Comparison of ENCODE assay signal across 7 cellular contexts in the genomic region with DNA sequence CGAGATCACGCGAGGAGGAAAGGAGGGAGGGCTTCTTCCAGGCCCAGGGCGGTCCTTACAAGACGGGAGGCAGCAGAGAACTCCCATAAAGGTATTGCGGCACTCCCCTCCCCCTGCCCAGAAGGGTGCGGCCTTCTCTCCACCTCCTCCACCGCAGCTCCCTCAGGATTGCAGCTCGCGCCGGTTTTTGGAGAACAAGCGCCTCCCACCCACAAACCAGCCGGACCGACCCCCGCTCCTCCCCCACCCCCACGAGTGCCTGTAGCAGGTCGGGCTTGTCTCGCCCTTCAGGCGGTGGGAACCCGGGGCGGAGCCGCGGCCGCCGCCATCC. TPM values are rescaled to one million over a fixed set of nuclear protein-coding genes. Genes with fewer than 3 reads are reported as not detected.
DNase-seq lines count a peak whose midpoint lies in the region; ATAC-seq, FAIRE-seq and TF ChIP-seq lines count a peak whose summit lies in the region.

No MANE protein-coding gene starts in this region.

- H3K9me3 ChIP-seq in SJCRH30 (replicated peaks), result no peaks in the 10 kb centered on the region
- no peaks in the 10 kb centered on the region for H3K9me3 ChIP-seq in K562 (replicated peaks; ENCODE audit: control insufficient read depth, insufficient read depth, low read depth, low read length)
- no peaks in the 10 kb centered on the region for H3K9me3 ChIP-seq in iPS-18a (ENCODE audit: control insufficient read depth, low read depth, low read length)
- H3K9me3 ChIP-seq in smooth muscle cell (replicated peaks; ENCODE audit: low read depth), result no peaks in the 10 kb centered on the region

- TF ChIP-seq POLR2A in H54 (IDR thresholded peaks at IDR 0.05; ENCODE audit: low read depth, low read length) (peak; percentile 30), K562 (conservative IDR thresholded peaks at IDR 0.05) (peak; percentile 71)

- no peaks in the 10 kb centered on the region for H3K9me1 ChIP-seq in K562 (ENCODE audit: control insufficient read depth, insufficient read depth, low read length)

- in situ Hi-C loops in K562 (cut with MboI), result no loop called here

- BruUV-seq in K562 (replicated peaks; lab: Mats Ljungman, UMichigan), result no TSS peak

- no peak for TF ChIP-seq EP300 in K562 (IDR thresholded peaks at IDR 0.05; ENCODE audit: low read length)

- H3K9ac ChIP-seq in K562 (ENCODE audit: insufficient read depth in 1 of 2, low read depth in 2 of 2, low read length in 2 of 2), result peak overlapping the region; percentile 93 to 97
- peak overlapping the region; percentile 95 for H3K9ac ChIP-seq in iPS-18a (ENCODE audit: low read length)
- peak overlapping the region; percentile 95 for H3K9ac ChIP-seq in smooth muscle cell (ENCODE audit: low read depth)

- peak; percentile 72 for DNase-seq in GM10266 (ENCODE audit: extremely low spot score)
- peak; percentile 80 for DNase-seq in H54 (ENCODE audit: insufficient read length, low spot score)
- DNase-seq in Kasumi-1 (lab: John Stamatoyannopoulos, UW), result peak; percentile 70 to 79
- DNase-seq in SJCRH30, result peak; percentile 92 to 94
- peak; percentile 84 to 97 (median 86) for DNase-seq in K562 (ENCODE audit: extremely low read depth in 1 of 4, low spot score in 3 of 4)
- no peak for DNase-seq in smooth muscle cell (lab: John Stamatoyannopoulos, UW; ENCODE audit: unreplicated experiment)

- H4K20me1 ChIP-seq in K562 (replicated peaks; ENCODE audit: control insufficient read depth, insufficient read depth, low read length) (peaks cover 44% of the 10 kb centered on the region), smooth muscle cell (ENCODE audit: low read depth) (peaks cover 79% of the 10 kb centered on the region)

- 1% methylated on average over 21 of the region's 25 CpGs for WGBS in K562 (ENCODE audit: insufficient coverage, low coverage, missing lambda C conversion rate)
- 1% methylated on average over 16 of the region's 25 CpGs for WGBS in smooth muscle cell (ENCODE audit: low lambda C conversion rate)

- H3K4me2 ChIP-seq in K562 (ENCODE audit: insufficient read depth, low read length) (peak overlapping the region; percentile 83), smooth muscle cell (peak overlapping the region; percentile 89)

- H2AFZ ChIP-seq in K562 (ENCODE audit: low read depth, low read length) (peak overlapping the region; percentile 57; the same call in 1 of the 2 replicates), smooth muscle cell (ENCODE audit: low read depth) (no peak overlapping the region)

- FAIRE-seq in H54 (lab: Jason Lieb, UNC) (peak; percentile 89), K562 (lab: Jason Lieb, UNC) (peak; percentile 97)

- H3K4me1 ChIP-seq in SJCRH30 (peaks cover 20% of the 10 kb centered on the region), K562 (replicated peaks in 1 of 2; ENCODE audit: control insufficient read depth in 2 of 2, insufficient read depth in 2 of 2, low read length in 2 of 2) (peaks cover 0 to 27% of the 10 kb centered on the region in 2 experiments; a peak in 4 of 5 replicates), iPS-18a (ENCODE audit: control insufficient read depth, low read depth, low read length) (peaks cover 28% of the 10 kb centered on the region), smooth muscle cell (ENCODE audit: low read depth) (peaks cover 46% of the 10 kb centered on the region)

- H3K36me3 ChIP-seq in SJCRH30, result peaks cover 33% of the 10 kb centered on the region
- H3K36me3 ChIP-seq in K562 (ENCODE audit: control insufficient read depth, insufficient read depth, low read length), result peaks cover 49% of the 10 kb centered on the region
- peaks cover 44% of the 10 kb centered on the region for H3K36me3 ChIP-seq in iPS-18a (ENCODE audit: control insufficient read depth, low read depth, low read length)
- H3K36me3 ChIP-seq in smooth muscle cell (ENCODE audit: low read depth), result peaks cover 2% of the 10 kb centered on the region

- CTCF ChIA-PET in K562 (lab: Yijun Ruan, JAX; ENCODE audit: low intra/inter-chr PET ratio), result no interaction called here

- peaks cover 88% of the 10 kb centered on the region for H3K79me2 ChIP-seq in K562 (ENCODE audit: control insufficient read depth, insufficient read depth, low read length)
- H3K79me2 ChIP-seq in smooth muscle cell (ENCODE audit: low read depth), result peaks cover 84% of the 10 kb centered on the region

- ATAC-seq in K562, result peak; percentile 72

- intact Hi-C loops in K562 (cut with micrococcal nuclease), result loop anchor here (1.0 to 5.0 kb wide), 3 partner anchors 26 to 251 kb away; a partner anchor contains a TSS

- H3K4me3 ChIP-seq in SJCRH30, result peak overlapping the region; percentile 88
- peak overlapping the region; percentile 74 for H3K4me3 ChIP-seq in K562
- peak overlapping the region; percentile 97 for H3K4me3 ChIP-seq in iPS-18a (ENCODE audit: low read length)
- H3K4me3 ChIP-seq in smooth muscle cell, result peak overlapping the region; percentile 78

- no peak for TF ChIP-seq RAD21 in K562 (CRISPR knock-in tag; conservative IDR thresholded peaks at IDR 0.05 in 1 of 2, IDR thresholded peaks at IDR 0.05 in 1 of 2)

- TF ChIP-seq CTCF in GM10266 (IDR thresholded peaks at IDR 0.05; ENCODE audit: control insufficient read depth, insufficient read depth, low read depth, missing control alignments) (no peak), K562 (IDR thresholded peaks at IDR 0.05 in 2 of 3, conservative IDR thresholded peaks at IDR 0.05 in 1 of 3; ENCODE audit: insufficient read depth in 2 of 3, low read depth in 1 of 3, low read length in 3 of 3) (no peak), smooth muscle cell (IDR thresholded peaks at IDR 0.05; ENCODE audit: borderline replicate concordance, insufficient read depth, poor library complexity, severe bottlenecking) (no peak)

- POLR2A ChIA-PET in K562 (lab: Yijun Ruan, JAX), result interaction anchor here (0.5 to 7.7 kb wide), 40 partner anchors 8 to 1732 kb away, joined by 3 to 150 read pairs (median 4); a partner anchor contains a TSS

- no peaks in the 10 kb centered on the region for H3K27me3 ChIP-seq in SJCRH30
- no peaks in the 10 kb centered on the region for H3K27me3 ChIP-seq in K562 (ENCODE audit: control insufficient read depth in 2 of 2, insufficient read depth in 2 of 2, low read length in 2 of 2)
- H3K27me3 ChIP-seq in iPS-18a (ENCODE audit: control insufficient read depth, insufficient read depth, low read length), result no peaks in the 10 kb centered on the region
- no peaks in the 10 kb centered on the region for H3K27me3 ChIP-seq in smooth muscle cell (ENCODE audit: low read depth)

- H3K27ac ChIP-seq in SJCRH30 (peak overlapping the region; percentile 93), K562 (ENCODE audit: extremely low read depth, low read depth, low read length) (peak overlapping the region; percentile 96), iPS-18a (ENCODE audit: low read length) (peak overlapping the region; percentile 67), smooth muscle cell (ENCODE audit: low read depth) (peak overlapping the region; percentile 98)

- H3F3A ChIP-seq in smooth muscle cell (ENCODE audit: low read depth), result peaks cover 32% of the 10 kb centered on the region

TF ChIP-seq in K562, 482 proteins besides CTCF, POLR2A, EP300 and RAD21 (continues in another document):
- TF ChIP-seq SIN3A (IDR thresholded peaks at IDR 0.05; ENCODE audit: borderline replicate concordance in 2 of 2, control insufficient read depth in 1 of 2, low read depth in 2 of 2, low read length in 2 of 2), result no peak
- TF ChIP-seq CEBPB (tag; IDR thresholded peaks at IDR 0.05), result peak; percentile 89
- peak; percentile 16; the same call in 1 of the 2 replicates for TF ChIP-seq CBX1 (IDR thresholded peaks at IDR 0.05; ENCODE audit: low read depth)

RNA-seq across cellular contexts. Expression of a gene that starts 1.1 kb away (rescaled TPM):
- total RNA-seq in SJCRH30 (2014; rRNA removed; shearing (Covaris generic)), result 97.5 and 104 TPM in 2 replicates
- total RNA-seq in K562 (2011; cell fraction: chromatin; rRNA removed; ENCODE audit: low replicate concordance), result 501 and 1,010 TPM in 2 replicates
- total RNA-seq in K562 (2011; cell fraction: nucleolus; rRNA removed), result 231 and 322 TPM in 2 replicates
- total RNA-seq in K562 (2011; cell fraction: nucleoplasm; rRNA removed), result 405 and 463 TPM in 2 replicates
- 60.9 and 61.4 TPM in 2 replicates for total RNA-seq in K562 (2014; rRNA removed)
- 87.2 and 97.1 TPM in 2 replicates for total RNA-seq in K562 (2014; rRNA removed; fragmentation: Illumina TruSeq; extraction: Trizol)
- 80.3 and 92.2 TPM in 2 replicates for total RNA-seq in K562 (2015; rRNA removed; fragmentation: Illumina TruSeq; extraction: Trizol)
- 118 and 135 TPM in 2 replicates for total RNA-seq in K562 (2021)
- polyA plus RNA-seq in K562 (2011; rRNA removed), result 106 and 130 TPM in 2 replicates
- polyA plus RNA-seq in K562 (2011; cell fraction: cytosol; rRNA removed), result 46.5 and 86.7 TPM in 2 replicates
- polyA plus RNA-seq in K562 (2011; cell fraction: nucleus; rRNA removed), result 413 and 458 TPM in 2 replicates
- polyA plus RNA-seq in K562 (2012), result 98.7 and 112 TPM in 2 replicates
- polyA plus RNA-seq in K562 (2014; fragmentation: Illumina TruSeq; extraction: Trizol), result 108 and 128 TPM in 2 replicates
- 10 to 100 TPM; 20.8 to 38.8 TPM for polyA plus RNA-seq in K562 (2014; fragmentation: Nextera tagmentation; extraction: Ambion mirVana)
- polyA plus RNA-seq in K562 (2014; rRNA removed), result 65.4 and 69.1 TPM in 2 replicates
- polyA minus RNA-seq in K562 (2011; rRNA and poly(A)+ RNA removed), result 199 and 230 TPM in 2 replicates
- 98.0 and 118 TPM in 2 replicates for polyA minus RNA-seq in K562 (2011; cell fraction: cytosol; rRNA and poly(A)+ RNA removed)
- polyA minus RNA-seq in K562 (2011; cell fraction: nucleus; rRNA and poly(A)+ RNA removed), result 188 and 330 TPM in 2 replicates
- 107 and 122 TPM in 2 replicates for total RNA-seq in smooth muscle cell
- 133 and 134 TPM in 2 replicates for polyA plus RNA-seq in smooth muscle cell

RNA-seq across cellular contexts. Expression of a gene that starts 33.4 kb away (rescaled TPM):
- 84.9 and 87.3 TPM in 2 replicates for total RNA-seq in SJCRH30 (2014; rRNA removed; shearing (Covaris generic))
- total RNA-seq in K562 (2011; cell fraction: chromatin; rRNA removed; ENCODE audit: low replicate concordance), result 65.1 and 119 TPM in 2 replicates
- total RNA-seq in K562 (2011; cell fraction: nucleolus; rRNA removed), result 39.5 and 43.0 TPM in 2 replicates
- 58.4 and 80.8 TPM in 2 replicates for total RNA-seq in K562 (2011; cell fraction: nucleoplasm; rRNA removed)
- total RNA-seq in K562 (2014; rRNA removed), result 74.6 and 75.5 TPM in 2 replicates
- total RNA-seq in K562 (2014; rRNA removed; fragmentation: Illumina TruSeq; extraction: Trizol), result 125 and 131 TPM in 2 replicates
- 111 and 113 TPM in 2 replicates for total RNA-seq in K562 (2015; rRNA removed; fragmentation: Illumina TruSeq; extraction: Trizol)
- 106 and 114 TPM in 2 replicates for total RNA-seq in K562 (2021)
- 115 and 132 TPM in 2 replicates for polyA plus RNA-seq in K562 (2011; rRNA removed)
- polyA plus RNA-seq in K562 (2011; cell fraction: cytosol; rRNA removed), result 37.6 and 59.9 TPM in 2 replicates
- polyA plus RNA-seq in K562 (2011; cell fraction: nucleus; rRNA removed), result 49.9 and 51.8 TPM in 2 replicates
- polyA plus RNA-seq in K562 (2012), result 85.6 and 109 TPM in 2 replicates
- polyA plus RNA-seq in K562 (2014; fragmentation: Illumina TruSeq; extraction: Trizol), result 102 and 118 TPM in 2 replicates
- 10 to 100 TPM; 58.3 to 78.1 TPM for polyA plus RNA-seq in K562 (2014; fragmentation: Nextera tagmentation; extraction: Ambion mirVana)
- 83.9 and 99.5 TPM in 2 replicates for polyA plus RNA-seq in K562 (2014; rRNA removed)
- polyA minus RNA-seq in K562 (2011; rRNA and poly(A)+ RNA removed), result 305 and 319 TPM in 2 replicates
- polyA minus RNA-seq in K562 (2011; cell fraction: cytosol; rRNA and poly(A)+ RNA removed), result 40.5 and 64.5 TPM in 2 replicates
- polyA minus RNA-seq in K562 (2011; cell fraction: nucleus; rRNA and poly(A)+ RNA removed), result 30.8 and 37.4 TPM in 2 replicates
- 11.6 and 21.9 TPM in 2 replicates for total RNA-seq in smooth muscle cell
- polyA plus RNA-seq in smooth muscle cell, result 19.5 and 23.2 TPM in 2 replicates
